In the genomic region with DNA sequence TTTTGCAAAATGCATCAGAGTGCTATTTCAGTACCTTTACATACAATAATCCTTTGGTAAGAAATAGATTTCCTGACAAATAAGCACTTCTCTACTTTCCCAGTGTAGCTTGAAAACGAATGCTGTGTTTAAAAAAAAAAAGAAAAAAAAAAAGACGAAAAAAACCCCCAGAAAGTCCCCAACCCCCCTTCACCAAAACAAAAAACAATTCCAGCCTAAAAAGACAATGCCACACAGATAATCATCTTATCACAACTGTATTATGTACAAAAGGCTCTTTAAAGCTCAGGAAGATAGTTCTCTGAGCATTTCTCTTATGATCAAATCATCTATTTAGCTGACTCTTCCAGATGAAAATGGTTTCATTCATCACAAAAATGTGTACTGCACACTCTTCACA, we compare ENCODE assay signal across 8 cellular contexts. TPM values are rescaled to one million over a fixed set of nuclear protein-coding genes. Genes with fewer than 3 reads are reported as not detected.
DNase-seq lines count a peak whose midpoint lies in the region; ATAC-seq, FAIRE-seq and TF ChIP-seq lines count a peak whose summit lies in the region.

No MANE protein-coding gene starts in this region.

- peaks cover 3% of the 10 kb centered on the region; the same call in 1 of the 2 replicates for H3K4me1 ChIP-seq in GM12878 (ENCODE audit: control insufficient read depth, insufficient read depth, low read length)
- H3K4me1 ChIP-seq in left lung: peaks cover 12 to 37% of the 10 kb centered on the region in 2 donors

- POLR2A ChIA-PET in GM12878 (lab: Charles Lee): interaction anchor here (0.5 to 1.4 kb wide), 6 partner anchors 14 to 240 kb away, joined by 3 to 6 read pairs (median 4); no protein-coding TSS in a partner anchor

- peak overlapping the region; percentile 98; the same call in 1 of the 2 replicates for H3K4me2 ChIP-seq in GM12878 (ENCODE audit: control insufficient read depth, insufficient read depth)

- no TSS peak for BruUV-seq in GM12878 (replicated peaks; lab: Mats Ljungman, UMichigan)

- H3K27ac ChIP-seq in GM12878 (ENCODE audit: control insufficient read depth, insufficient read depth) (no peak overlapping the region), left lung (peak overlapping the region; percentile 92 to 99), substantia nigra (ENCODE audit: low read depth, low read length, poor library complexity, severe bottlenecking) (peak overlapping the region; percentile 94)

- no peak for TF ChIP-seq EP300 in GM12878 (IDR thresholded peaks at IDR 0.05; ENCODE audit: borderline replicate concordance in 1 of 2, control insufficient read depth in 1 of 2, low read depth in 2 of 2, low read length in 2 of 2)

- no peak overlapping the region for H2AFZ ChIP-seq in GM12878 (ENCODE audit: control insufficient read depth, low read depth, low read length)

- no peaks in the 10 kb centered on the region for H3K9me3 ChIP-seq in GM12878 (replicated peaks; ENCODE audit: control insufficient read depth, insufficient read depth, low read length)
- H3K9me3 ChIP-seq in left lung: no peaks in the 10 kb centered on the region

- H3K36me3 Mint-ChIP-seq in activated CD4-positive, alpha-beta T cell treated with anti-CD3 and anti-CD28 coated beads, Interleukin-2, amount 10 ng/mL, durations not matched to agents 24 days and 14 days (ENCODE audit: low read depth): no peaks in the 10 kb centered on the region

- TF ChIP-seq RAD21 in GM12878 (IDR thresholded peaks at IDR 0.05; ENCODE audit: insufficient read depth, low read depth, low read length): no peak

- H3K27me3 ChIP-seq in GM12878 (replicated peaks in 1 of 2; ENCODE audit: control insufficient read depth in 2 of 2, insufficient read depth in 2 of 2, low read length in 1 of 2): peaks cover 1 to 18% of the 10 kb centered on the region in 2 experiments
- peaks cover 0 to 62% of the 10 kb centered on the region in 2 donors for H3K27me3 ChIP-seq in left lung

- no peak overlapping the region for H3K27ac Mint-ChIP-seq in activated CD4-positive, alpha-beta T cell treated with anti-CD3 and anti-CD28 coated beads, Interleukin-2, amount 10 ng/mL, durations not matched to agents 24 days and 14 days

- 0% methylated on average over 2 of the region's 2 CpGs for WGBS in GM12878 (ENCODE audit: insufficient coverage, insufficient replicate concordance, low lambda C conversion rate, missing lambda C conversion rate)

- peak overlapping the region; percentile 90 for H3K4me3 Mint-ChIP-seq in activated CD4-positive, alpha-beta T cell treated with anti-CD3 and anti-CD28 coated beads, Interleukin-2, amount 10 ng/mL, durations not matched to agents 24 days and 14 days

- peaks cover 54% of the 10 kb centered on the region for H3K27me3 Mint-ChIP-seq in activated CD4-positive, alpha-beta T cell treated with anti-CD3 and anti-CD28 coated beads, Interleukin-2, amount 10 ng/mL, durations not matched to agents 24 days and 14 days

- H3K79me2 ChIP-seq in GM12878 (ENCODE audit: control insufficient read depth, insufficient read depth, low read length): no peaks in the 10 kb centered on the region

- no peak for TF ChIP-seq POLR2A in GM12878 (IDR thresholded peaks at IDR 0.05; ENCODE audit: low read depth, low read length)

- intact Hi-C loops in activated CD4-positive, alpha-beta T cell treated with anti-CD3 and anti-CD28 coated beads, Interleukin-2, amount 10 ng/mL, durations not matched to agents 24 days and 14 days (cut with micrococcal nuclease): no loop called here
- intact Hi-C loops in GM12878 (cut with micrococcal nuclease; ENCODE audit: unreplicated experiment) (no loop called here), left lung (cut with DNase I) (no loop called here)

- CTCF ChIA-PET in GM12878 (lab: Yijun Ruan, JAX): interaction anchor here (0.6 to 1.9 kb wide), 8 partner anchors 10 to 1601 kb away, joined by 3 to 23 read pairs (median 3); no protein-coding TSS in a partner anchor

- no peak for ATAC-seq in GM12878
- ATAC-seq in left lung: no peak
- ATAC-seq in HG03457 (IDR thresholded peaks at IDR 0.05; ENCODE audit: unreplicated experiment): no peak

- H3K9me3 Mint-ChIP-seq in activated CD4-positive, alpha-beta T cell treated with anti-CD3 and anti-CD28 coated beads, Interleukin-2, amount 10 ng/mL, durations not matched to agents 24 days and 14 days: no peaks in the 10 kb centered on the region

- DNase-seq in activated CD4-positive, alpha-beta T cell treated with anti-CD3 and anti-CD28 coated beads, Interleukin-2, amount 10 ng/mL, durations not matched to agents 24 days and 14 days: no peak
- no peak for DNase-seq in activated CD4-positive, alpha-beta T cell treated with anti-CD3 and anti-CD28 coated beads for 1 hour
- DNase-seq in GM12878 (ENCODE audit: low read depth, low spot score) (no peak), left lung (no peak), substantia nigra (lab: John Stamatoyannopoulos, UW) (no peak), GOT3 (lab: John Stamatoyannopoulos, UW) (no peak), NCI-H146 treated with DMSO at 0.1 percent for 48 hours (lab: John Stamatoyannopoulos, UW; ENCODE audit: unreplicated experiment) (no peak)

- H3K4me3 ChIP-seq in GM12878: no peak overlapping the region
- H3K4me3 ChIP-seq in left lung: peak overlapping the region; percentile 71 to 91

- SMC1A ChIA-PET in GM12878 (lab: Charles Lee; ENCODE audit: uncharacterized antibody, unreplicated experiment): interaction anchor here (0.6 to 3.6 kb wide), 17 partner anchors 11 to 356 kb away, joined by 3 to 28 read pairs (median 7); no protein-coding TSS in a partner anchor

- H3K36me3 ChIP-seq in GM12878 (ENCODE audit: control insufficient read depth in 2 of 2, insufficient read depth in 2 of 2, low read length in 1 of 2) (no peaks in the 10 kb centered on the region), left lung (peaks cover 0 to 6% of the 10 kb centered on the region in 2 donors)

- no peak overlapping the region for H3K9ac ChIP-seq in GM12878 (ENCODE audit: control insufficient read depth, insufficient read depth, low read length)

- in situ Hi-C loops in GM12878 (cut with MboI): no loop called here

- no peak for FAIRE-seq in GM12878 (lab: Jason Lieb, UNC)

- TF ChIP-seq CTCF in GM12878 (IDR thresholded peaks at IDR 0.05 in 2 of 3, conservative IDR thresholded peaks at IDR 0.05 in 1 of 3; ENCODE audit: control insufficient read depth in 2 of 3, extremely low read depth in 1 of 3, insufficient read depth in 1 of 3, low read depth in 3 of 3, low read length in 3 of 3) (no peak), left lung (IDR thresholded peaks at IDR 0.05) (no peak)

- no peaks in the 10 kb centered on the region for H4K20me1 ChIP-seq in GM12878 (ENCODE audit: control insufficient read depth, insufficient read depth)

- RAD21 ChIA-PET in GM12878 (lab: Charles Lee; ENCODE audit: unreplicated experiment): interaction anchor here (0.6 to 2.9 kb wide), 13 partner anchors 12 to 1954 kb away, joined by 3 to 19 read pairs (median 4); a partner anchor contains a TSS

- H3K4me1 Mint-ChIP-seq in activated CD4-positive, alpha-beta T cell treated with anti-CD3 and anti-CD28 coated beads, Interleukin-2, amount 10 ng/mL, durations not matched to agents 24 days and 14 days: peaks cover 19% of the 10 kb centered on the region

TF ChIP-seq in GM12878, 131 proteins besides CTCF, POLR2A, EP300 and RAD21:
- TF ChIP-seq PAX8 (IDR thresholded peaks at IDR 0.05): no peak
- peak; percentile 60; the same call in 1 of the 2 replicates for TF ChIP-seq ZNF384 (IDR thresholded peaks at IDR 0.05; ENCODE audit: borderline replicate concordance, low read depth, low read length)

RNA-seq across cellular contexts. Expression of a gene that starts 1.6 kb away (rescaled TPM):
- 1.5 and 1.6 TPM in 2 replicates for total RNA-seq in activated CD4-positive, alpha-beta T cell treated with anti-CD3 and anti-CD28 coated beads, Interleukin-2, amount 10 ng/mL, durations not matched to agents 24 days and 14 days
- 49.5 and 53.7 TPM in 2 replicates for total RNA-seq in GM12878 (2013; cell fraction: nucleolus; rRNA removed)
- total RNA-seq in GM12878 (2014; rRNA removed) (20.8 and 25.2 TPM in 2 replicates), GM12878 (2014; rRNA removed; fragmentation: Illumina TruSeq; extraction: Trizol) (23.7 and 24.6 TPM in 2 replicates), GM12878 (2021) (22.6 and 26.6 TPM in 2 replicates), left lung (10 to 100 TPM; 93.4 to 98.8 TPM)
- 1.2 TPM for polyA plus RNA-seq in GM12878 (2011; ENCODE audit: low read depth)
- polyA plus RNA-seq in GM12878 (2011; rRNA removed) (6.1 and 8.9 TPM in 2 replicates), GM12878 (2014; fragmentation: Illumina TruSeq; extraction: Trizol) (35.5 and 42.5 TPM in 2 replicates), GM12878 (2014; fragmentation: Nextera tagmentation; extraction: Ambion mirVana) (1 to 10 TPM; 4.9 to 8.6 TPM), GM12878 (2014; rRNA removed) (15.6 and 19.7 TPM in 2 replicates), GM12878 (2016; fragmentation: Nextera tagmentation; extraction: Ambion mirVana) (10 to 100 TPM; 16.9 to 19.3 TPM)
- polyA plus RNA-seq in GM12878 (2011; cell fraction: cytosol; rRNA removed): 2.0 and 2.4 TPM in 2 replicates
- polyA plus RNA-seq in GM12878 (2011; cell fraction: nucleus; rRNA removed): 4.9 and 5.3 TPM in 2 replicates
- 1.6 and 1.7 TPM in 2 replicates for polyA plus RNA-seq in GM12878 (2012)
- polyA minus RNA-seq in GM12878 (2011; rRNA and poly(A)+ RNA removed): 3.5 and 4.6 TPM in 2 replicates
- 2.6 and 3.5 TPM in 2 replicates for polyA minus RNA-seq in GM12878 (2011; cell fraction: cytosol; rRNA and poly(A)+ RNA removed)
- 1.5 and 2.3 TPM in 2 replicates for polyA minus RNA-seq in GM12878 (2011; cell fraction: nucleus; rRNA and poly(A)+ RNA removed)
